17 cellular contexts compared by ENCODE assay signal in genomic region chr3:194910414-194910979, GRCh38.
"Had no signal": no experiment of that assay in that cellular context is flagged by ENCODE, and none has a peak within 500 bp of the region (broad histone marks: within the 10 kb centered on the region; RNA-seq: fewer than 3 reads in every experiment).

No MANE protein-coding gene starts in this region.

- H3K4me3 ChIP-seq: tibial nerve had no signal

- H3K36me3 Mint-ChIP-seq: activated CD4-positive, alpha-beta memory T cell treated with anti-CD3 and anti-CD28 coated beads for 36 hours; activated CD8-positive, alpha-beta memory T cell treated with anti-CD3 and anti-CD28 coated beads, Interleukin-2, amount 10 ng/mL, durations not matched to agents 7 days and 5 days; activated naive CD4-positive, alpha-beta T cell treated with anti-CD3 and anti-CD28 coated beads, Interleukin-2, amount 50 U/mL, for 72 hours; naive thymus-derived CD4-positive, alpha-beta T cell had no signal

- H3K36me3 ChIP-seq: tibial nerve had no signal

- H3K9me3 Mint-ChIP-seq: activated CD4-positive, alpha-beta memory T cell treated with anti-CD3 and anti-CD28 coated beads for 36 hours; activated naive CD4-positive, alpha-beta T cell treated with anti-CD3 and anti-CD28 coated beads, Interleukin-2, amount 50 U/mL, for 72 hours; activated T-helper 2 cell treated with anti-CD3 and anti-CD28 coated beads, Interferon-gamma antibody, Interleukin-2, Interleukin-4, amounts not matched to agents 10 μg/mL and 5 μg/mL and 100 μg/mL, durations not matched to agents 14 hours and 24 hours and 36 hours had no signal

- H3K27me3 ChIP-seq: tibial nerve had no signal

- ATAC-seq: activated CD8-positive, alpha-beta memory T cell treated with anti-CD3 and anti-CD28 coated beads, Interleukin-2, amount 10 ng/mL, durations not matched to agents 7 days and 5 days; activated naive CD4-positive, alpha-beta T cell treated with anti-CD3 and anti-CD28 coated beads, Interleukin-2, amount 50 U/mL, for 72 hours; left lobe of liver; naive thymus-derived CD4-positive, alpha-beta T cell had no signal

- H3K27ac ChIP-seq: tibial nerve, VCaP had no signal

- H3K27ac Mint-ChIP-seq: activated CD4-positive, alpha-beta memory T cell treated with anti-CD3 and anti-CD28 coated beads for 36 hours; activated CD8-positive, alpha-beta memory T cell treated with anti-CD3 and anti-CD28 coated beads, Interleukin-2, amount 10 ng/mL, durations not matched to agents 7 days and 5 days; activated naive CD4-positive, alpha-beta T cell treated with anti-CD3 and anti-CD28 coated beads, Interleukin-2, amount 50 U/mL, for 72 hours; activated T-helper 2 cell treated with anti-CD3 and anti-CD28 coated beads, Interferon-gamma antibody, Interleukin-2, Interleukin-4, amounts not matched to agents 10 μg/mL and 5 μg/mL and 100 μg/mL, durations not matched to agents 14 hours and 24 hours and 36 hours; naive thymus-derived CD4-positive, alpha-beta T cell had no signal

- DNase-seq: activated CD4-positive, alpha-beta memory T cell treated with anti-CD3 and anti-CD28 coated beads for 36 hours; activated CD4-positive, alpha-beta T cell treated with anti-CD3 and anti-CD28 coated beads for 1 hour; activated CD8-positive, alpha-beta memory T cell treated with anti-CD3 and anti-CD28 coated beads, Interleukin-2, amount 10 ng/mL, durations not matched to agents 7 days and 5 days; activated T-cell treated with anti-CD3 and anti-CD28 coated beads, Interleukin-2, amount 50 U/mL, for 1 hour; caudate nucleus; mammary epithelial cell; naive thymus-derived CD4-positive, alpha-beta T cell; stimulated activated CD4-positive, alpha-beta T cell treated with anti-CD3 and anti-CD28 coated beads, Interleukin-15, amount 100 ng/mL, for 24 hours; stimulated activated CD4-positive, alpha-beta T cell treated with anti-CD3 and anti-CD28 coated beads, Interleukin-4, amount 100 ng/mL, for 1 hour; stimulated activated naive CD4-positive, alpha-beta T cell had no signal

- H3K4me3 Mint-ChIP-seq: activated CD4-positive, alpha-beta memory T cell treated with anti-CD3 and anti-CD28 coated beads for 36 hours; activated CD8-positive, alpha-beta memory T cell treated with anti-CD3 and anti-CD28 coated beads, Interleukin-2, amount 10 ng/mL, durations not matched to agents 7 days and 5 days; naive thymus-derived CD4-positive, alpha-beta T cell had no signal

- H3K9me3 ChIP-seq: tibial nerve had no signal

- FAIRE-seq: colon, keratinocyte had no signal
